ENCODE assay signal across 11 cellular contexts in genomic region chr3:64459711-64460110, GRCh38.
"Had no signal": no experiment of that assay in that cellular context is flagged by ENCODE, and none has a peak within 500 bp of the region (broad histone marks: within the 10 kb centered on the region; RNA-seq: fewer than 3 reads in every experiment).

No MANE protein-coding gene starts in this region.

- H2AFZ ChIP-seq: neural progenitor cell had no signal

- H3K4me1 ChIP-seq: body of pancreas had no signal

- H3K4me3 ChIP-seq: body of pancreas, dorsolateral prefrontal cortex, heart left ventricle, neural progenitor cell had no signal

- H3K9ac ChIP-seq: neural progenitor cell, SK-N-SH had no signal

- H3K27ac ChIP-seq: body of pancreas, dorsolateral prefrontal cortex, heart left ventricle, neural progenitor cell had no signal

- H3K36me3 ChIP-seq: heart left ventricle, neural progenitor cell had no signal

- H3K4me2 ChIP-seq: neural progenitor cell, SK-N-SH had no signal

- DNase-seq: activated CD4-positive, alpha-beta T cell treated with anti-CD3 and anti-CD28 coated beads for 4 hours; activated CD8-positive, alpha-beta T cell treated with anti-CD3 and anti-CD28 coated beads, Interleukin-2, amount 10 ng/mL, durations not matched to agents 7 days and 5 days; activated naive CD4-positive, alpha-beta T cell treated with anti-CD3 and anti-CD28 coated beads for 36 hours; body of pancreas; cerebellar nuclear complex; dorsolateral prefrontal cortex; heart left ventricle; SK-N-SH; small intestine; T-helper 1 cell had no signal

- H3K27me3 ChIP-seq: body of pancreas, neural progenitor cell had no signal

- H3K9me3 ChIP-seq: body of pancreas, heart left ventricle, SK-N-SH had no signal
